ENCODE assay signal across 8 cellular contexts in the genomic region with DNA sequence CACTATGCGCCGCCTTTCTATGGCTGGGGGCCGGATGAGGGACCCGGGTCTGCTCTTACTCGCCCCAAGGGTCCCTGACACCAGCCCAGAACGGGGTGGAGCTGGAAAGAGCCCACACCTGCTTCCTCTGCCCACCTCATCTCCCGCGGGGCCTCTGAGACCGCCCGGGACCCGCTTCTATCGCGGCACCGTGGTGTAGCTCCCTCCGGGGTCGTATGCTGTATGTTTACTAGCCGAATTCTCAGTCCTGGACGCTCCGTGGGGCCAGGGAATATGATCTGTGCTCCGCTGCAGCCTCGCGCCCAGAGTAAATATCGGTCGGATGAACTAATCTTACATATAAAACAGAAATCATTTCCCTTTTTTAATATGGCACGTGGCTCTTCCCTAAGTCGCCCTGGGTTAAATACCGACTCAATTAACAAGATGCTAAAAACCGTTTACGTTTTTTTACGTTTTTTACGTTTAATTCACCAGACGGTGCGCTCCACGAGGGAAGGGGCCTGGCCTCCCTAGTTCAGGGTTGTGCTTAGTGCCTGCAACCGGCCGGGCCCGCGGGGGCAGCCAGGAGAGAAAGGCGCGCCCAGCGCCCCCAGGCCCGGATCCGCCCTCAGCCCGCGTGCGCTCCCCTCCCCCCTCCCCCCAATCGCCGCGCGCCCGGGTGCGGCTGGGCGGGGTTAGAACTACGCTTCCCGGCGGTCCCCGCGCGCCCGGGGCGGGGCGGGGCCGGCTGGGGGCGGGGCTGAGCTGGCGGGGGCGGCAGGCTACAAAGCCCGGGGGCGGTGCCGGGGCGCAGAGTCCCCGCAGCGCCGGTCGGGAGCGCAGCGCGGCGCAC. TPM values are rescaled to one million over a fixed set of nuclear protein-coding genes. Genes with fewer than 3 reads are reported as not detected.
DNase-seq lines count a peak whose midpoint lies in the region; ATAC-seq and TF ChIP-seq lines count a peak whose summit lies in the region.

A gene (plus strand): TSS at position 793 of the 835 bp plus-strand sequence. CDS start 186 bp downstream, outside the sequence.

- TF ChIP-seq POLR2A in uterus (IDR thresholded peaks at IDR 0.05): peak in 1 of 2 donors; percentile 10

- H3K36me3 ChIP-seq in KOPT-K1 (ENCODE audit: insufficient read depth, low read length): peaks cover 20% of the 10 kb centered on the region; the same call in 1 of the 2 replicates
- peaks cover 23% of the 10 kb centered on the region for H3K36me3 ChIP-seq in right atrium auricular region
- H3K36me3 ChIP-seq in uterus: no peaks in the 10 kb centered on the region

- H3K9me3 ChIP-seq in KOPT-K1 (ENCODE audit: insufficient read depth, low read length, poor library complexity, severe bottlenecking): no peaks in the 10 kb centered on the region
- no peaks in the 10 kb centered on the region for H3K9me3 ChIP-seq in right atrium auricular region
- no peaks in the 10 kb centered on the region for H3K9me3 ChIP-seq in uterus

- peaks cover 32% of the 10 kb centered on the region for H3K4me1 Mint-ChIP-seq in T-helper 1 cell treated with Interleukin-12 subunit alpha and Interleukin-12 subunit beta and Interleukin-4 antibody, amounts not matched to agents 30 μg/mL and 1 μg/mL, for 36 hours (ENCODE audit: low read depth)

- H3K27me3 Mint-ChIP-seq in T-helper 1 cell treated with Interleukin-12 subunit alpha and Interleukin-12 subunit beta and Interleukin-4 antibody, amounts not matched to agents 30 μg/mL and 1 μg/mL, for 36 hours (ENCODE audit: low read depth): no peaks in the 10 kb centered on the region

- no peak for TF ChIP-seq CTCF in right atrium auricular region (IDR thresholded peaks at IDR 0.05)
- no peak for TF ChIP-seq CTCF in uterus (IDR thresholded peaks at IDR 0.05)

- peak within 1 kb of the TSS; percentile 89 for H3K4me3 Mint-ChIP-seq in T-helper 1 cell treated with Interleukin-12 subunit alpha and Interleukin-12 subunit beta and Interleukin-4 antibody, amounts not matched to agents 30 μg/mL and 1 μg/mL, for 36 hours

- H3K4me3 ChIP-seq in right atrium auricular region (peak within 1 kb of the TSS; percentile 71 to 79), uterus (peak within 1 kb of the TSS; percentile 56 to 70)

- H3K27me3 ChIP-seq in right atrium auricular region: no peaks in the 10 kb centered on the region
- H3K27me3 ChIP-seq in uterus: no peaks in the 10 kb centered on the region

- no peaks in the 10 kb centered on the region for H3K9me3 Mint-ChIP-seq in T-helper 1 cell treated with Interleukin-12 subunit alpha and Interleukin-12 subunit beta and Interleukin-4 antibody, amounts not matched to agents 30 μg/mL and 1 μg/mL, for 36 hours

- H3K27ac Mint-ChIP-seq in T-helper 1 cell treated with Interleukin-12 subunit alpha and Interleukin-12 subunit beta and Interleukin-4 antibody, amounts not matched to agents 30 μg/mL and 1 μg/mL, for 36 hours: peak within 1 kb of the TSS; percentile 89

- peak; percentile 88 for DNase-seq in DMS53 (lab: John Stamatoyannopoulos, UW)
- DNase-seq in amygdala (lab: John Stamatoyannopoulos, UW): peak in 45 of 56 donors; percentile 22 to 83 (median 60)
- no peak for DNase-seq in right atrium auricular region (ENCODE audit: low spot score)
- DNase-seq in putamen (ENCODE audit: low spot score): peak; percentile 78
- DNase-seq in uterus: peak; percentile 60 to 68

- peaks cover 24% of the 10 kb centered on the region for H3K36me3 Mint-ChIP-seq in T-helper 1 cell treated with Interleukin-12 subunit alpha and Interleukin-12 subunit beta and Interleukin-4 antibody, amounts not matched to agents 30 μg/mL and 1 μg/mL, for 36 hours (ENCODE audit: low read depth)

- intact Hi-C loops in uterus (cut with DNase I; ENCODE audit: low total_unique reads): no loop called here

- H3K4me1 ChIP-seq in right atrium auricular region (peaks cover 3 to 62% of the 10 kb centered on the region in 2 donors), uterus (peaks cover 0 to 11% of the 10 kb centered on the region in 2 donors)

- H3K27ac ChIP-seq in KOPT-K1 (ENCODE audit: low read depth, low read length, poor library complexity, severe bottlenecking) (peak within 1 kb of the TSS; percentile 24), right atrium auricular region (peak within 1 kb of the TSS; percentile 92 to 96), uterus (peak within 1 kb of the TSS; percentile 78 to 83)

- ATAC-seq in GM21528 (IDR thresholded peaks at IDR 0.05; ENCODE audit: low FRiP score, unreplicated experiment): peak; percentile 44

RNA-seq across cellular contexts. Expression of the gene that starts here (rescaled TPM):
- total RNA-seq in right atrium auricular region (100 to 1,000 TPM; 127 to 151 TPM), uterus (10 to 100 TPM in 2 of 4 donors, 1 to 10 TPM in 2; 1.2 to 48.6 (median 8.8) TPM)

Comparison
In these comparisons a context has a peak if more than half of its experiments do, and no peak if none do; other contexts are left out.
1. H3K27ac ChIP-seq: peak in every context shown above with its lines; median percentile 94 in right atrium auricular region; 80 in uterus; 24 in KOPT-K1.